Comparison of ENCODE assay signal across 27 cellular contexts in genomic region chr14:34172052-34172451, GRCh38.
"Had no signal": no experiment of that assay in that cellular context is flagged by ENCODE, and none has a peak within 500 bp of the region (broad histone marks: within the 10 kb centered on the region; RNA-seq: fewer than 3 reads in every experiment).

No MANE protein-coding gene starts in this region.

- H3K4me1 Mint-ChIP-seq: natural killer cell; stimulated activated naive CD8-positive, alpha-beta T cell treated with anti-CD3 and anti-CD28 coated beads, Interleukin-15, amount 100 ng/mL, for 72 hours had no signal

- H3K36me3 Mint-ChIP-seq: naive B cell; natural killer cell; stimulated activated memory B cell treated with anti-CD40 and anti-IgM and Interleukin-4, amounts not matched to agents 10 μg/mL and 1 μg/mL and 100 μg/mL, for 72 hours; type B pancreatic cell had no signal

- H3K36me3 ChIP-seq: left lung, lower lobe of right lung, pancreas, prostate gland, sigmoid colon, tibial nerve, uterus had no signal

- H3K9me3 ChIP-seq: left lung, lower lobe of right lung, pancreas, prostate gland, sigmoid colon, tibial nerve, uterus had no signal

- H3K4me3 Mint-ChIP-seq: naive B cell; natural killer cell; neural crest cell; stimulated activated memory B cell treated with anti-CD40 and anti-IgM and Interleukin-4, amounts not matched to agents 10 μg/mL and 1 μg/mL and 100 μg/mL, for 72 hours; stimulated activated naive CD8-positive, alpha-beta T cell treated with anti-CD3 and anti-CD28 coated beads, Interleukin-15, amount 100 ng/mL, for 72 hours; type B pancreatic cell had no signal

- H3K4me3 ChIP-seq: left lung, lower lobe of right lung, pancreas, prostate gland, sigmoid colon, smooth muscle cell, tibial nerve, uterus had no signal

- H3K27ac ChIP-seq: left lung, lower lobe of right lung, pancreas, prostate gland, sigmoid colon, tibial nerve, uterus had no signal

- DNase-seq: hippocampal formation; left colon; left lung; lower lobe of right lung; mammary epithelial cell; mesenchymal stem cell; naive B cell; natural killer cell; nucleus accumbens; pancreas; posterior cingulate gyrus; sigmoid colon; stimulated activated CD4-positive, alpha-beta T cell treated with anti-CD3 and anti-CD28 coated beads, Interleukin-1b, Interleukin-23, amount 100 ng/mL, for 48 hours; stimulated activated CD4-positive, alpha-beta T cell treated with anti-CD3 and anti-CD28 coated beads, Interleukin-2, amount 100 ng/mL, for 48 hours; stimulated activated CD4-positive, alpha-beta T cell treated with anti-CD3 and anti-CD28 coated beads, Interleukin-4, amount 100 ng/mL, for 4 hours; stimulated activated CD8-positive, alpha-beta memory T cell treated with anti-CD3 and anti-CD28 coated beads, Interleukin-4, amount 100 ng/mL, for 48 hours; stimulated activated naive CD4-positive, alpha-beta T cell treated with Interleukin-2 at 50 U/mL for 16 hours; stimulated activated naive CD8-positive, alpha-beta T cell treated with anti-CD3 and anti-CD28 coated beads, Interleukin-15, amount 100 ng/mL, for 72 hours; substantia nigra; uterus had no signal

- H3K9me3 Mint-ChIP-seq: naive B cell; natural killer cell; neural crest cell; stimulated activated memory B cell treated with anti-CD40 and anti-IgM and Interleukin-4, amounts not matched to agents 10 μg/mL and 1 μg/mL and 100 μg/mL, for 72 hours; stimulated activated naive CD8-positive, alpha-beta T cell treated with anti-CD3 and anti-CD28 coated beads, Interleukin-15, amount 100 ng/mL, for 72 hours; type B pancreatic cell had no signal

- H3K27me3 Mint-ChIP-seq: stimulated activated memory B cell treated with anti-CD40 and anti-IgM and Interleukin-4, amounts not matched to agents 10 μg/mL and 1 μg/mL and 100 μg/mL, for 72 hours had no signal

- FAIRE-seq: keratinocyte, pancreas had no signal

- ATAC-seq: left colon; left lung; lower lobe of right lung; natural killer cell; stimulated activated memory B cell treated with anti-CD40 and anti-IgM and Interleukin-4, amounts not matched to agents 10 μg/mL and 1 μg/mL and 100 μg/mL, for 72 hours; stimulated activated naive CD8-positive, alpha-beta T cell treated with anti-CD3 and anti-CD28 coated beads, Interleukin-15, amount 100 ng/mL, for 72 hours had no signal

- H3K27ac Mint-ChIP-seq: natural killer cell; stimulated activated memory B cell treated with anti-CD40 and anti-IgM and Interleukin-4, amounts not matched to agents 10 μg/mL and 1 μg/mL and 100 μg/mL, for 72 hours; stimulated activated naive CD8-positive, alpha-beta T cell treated with anti-CD3 and anti-CD28 coated beads, Interleukin-15, amount 100 ng/mL, for 72 hours; type B pancreatic cell had no signal

- H3K4me1 ChIP-seq: left lung, lower lobe of right lung, prostate gland, uterus had no signal

- H3K27me3 ChIP-seq: pancreas, sigmoid colon, tibial nerve, uterus had no signal
